Comparison of ENCODE assay signal across 39 cellular contexts in genomic region chr10:73884017-73884416, GRCh38. TPM values are rescaled to one million over a fixed set of nuclear protein-coding genes. Genes with fewer than 3 reads are reported as not detected.
"Had no signal": no experiment of that assay in that cellular context is flagged by ENCODE, and none has a peak within 500 bp of the region (broad histone marks: within the 10 kb centered on the region; RNA-seq: fewer than 3 reads in every experiment).

No MANE protein-coding gene starts in this region.

- H3K9me3 Mint-ChIP-seq: activated B cell treated with CpG ODN at 0.5 μM for 24 hours; activated CD4-positive, alpha-beta memory T cell treated with anti-CD3 and anti-CD28 coated beads for 36 hours; activated CD4-positive, alpha-beta T cell treated with anti-CD3 and anti-CD28 coated beads, Interleukin-2, amount 10 ng/mL, durations not matched to agents 24 days and 14 days; activated CD8-positive, alpha-beta T cell treated with anti-CD3 and anti-CD28 coated beads for 36 hours; activated naive CD4-positive, alpha-beta T cell treated with anti-CD3 and anti-CD28 coated beads for 36 hours; activated naive CD4-positive, alpha-beta T cell treated with anti-CD3 and anti-CD28 coated beads, Interleukin-2, amount 50 U/mL, for 24 hours; activated naive CD8-positive, alpha-beta T cell treated with anti-CD3 and anti-CD28 coated beads, Interleukin-2, amount 10 ng/mL, durations not matched to agents 7 days and 5 days; activated naive CD8-positive, alpha-beta T cell treated with anti-CD3 and anti-CD28 coated beads, Interleukin-2, amount 50 U/mL, for 24 hours; activated T-cell treated with anti-CD3 and anti-CD28 coated beads, Interleukin-2, amount 50 U/mL, for 4 hours; activated T-cell treated with anti-CD3 and anti-CD28 coated beads, Interleukin-2, amount 50 U/mL, for 72 hours; activated T-helper 1 cell treated with anti-CD3 and anti-CD28 coated beads, Interleukin-12 subunit alpha, Interleukin-12 subunit beta, Interleukin-2, Interleukin-4 antibody, amounts not matched to agents 30 ng/mL and 10 ng/mL and 1 ng/mL, durations not matched to agents 14 hours and 24 hours and 36 hours; activated T-helper 17 cell treated with anti-CD3 and anti-CD28 coated beads, Interleukin-2, amount 50 U/mL, for 72 hours; brain; central memory CD8-positive, alpha-beta T cell; T-helper 1 cell treated with Interleukin-12 subunit alpha and Interleukin-12 subunit beta and Interleukin-4 antibody, amounts not matched to agents 30 μg/mL and 1 μg/mL, for 36 hours; T-helper 2 cell treated with Interferon-gamma antibody and Interleukin-4, amounts not matched to agents 5 μg/mL and 100 μg/mL, for 36 hours had no signal

- H3K36me3 Mint-ChIP-seq: activated CD4-positive, alpha-beta memory T cell treated with anti-CD3 and anti-CD28 coated beads for 36 hours; activated naive CD4-positive, alpha-beta T cell treated with anti-CD3 and anti-CD28 coated beads, Interleukin-2, amount 50 U/mL, for 24 hours; activated naive CD8-positive, alpha-beta T cell; activated naive CD8-positive, alpha-beta T cell treated with anti-CD3 and anti-CD28 coated beads, Interleukin-2, amount 10 ng/mL, durations not matched to agents 7 days and 5 days; brain had no signal

- H3K27me3 ChIP-seq: ascending aorta, cardiac muscle cell had no signal

- H3K4me3 ChIP-seq: ascending aorta, cardiac muscle cell had no signal

- H3K27ac Mint-ChIP-seq: activated B cell treated with CpG ODN at 0.5 μM for 24 hours; activated CD4-positive, alpha-beta memory T cell treated with anti-CD3 and anti-CD28 coated beads for 36 hours; activated CD4-positive, alpha-beta T cell treated with anti-CD3 and anti-CD28 coated beads, Interleukin-2, amount 10 ng/mL, durations not matched to agents 24 days and 14 days; activated CD8-positive, alpha-beta T cell treated with anti-CD3 and anti-CD28 coated beads for 36 hours; activated naive CD4-positive, alpha-beta T cell treated with anti-CD3 and anti-CD28 coated beads, Interleukin-2, amount 50 U/mL, for 24 hours; activated naive CD8-positive, alpha-beta T cell; activated naive CD8-positive, alpha-beta T cell treated with anti-CD3 and anti-CD28 coated beads, Interleukin-2, amount 10 ng/mL, durations not matched to agents 7 days and 5 days; activated naive CD8-positive, alpha-beta T cell treated with anti-CD3 and anti-CD28 coated beads, Interleukin-2, amount 50 U/mL, for 24 hours; activated T-cell treated with anti-CD3 and anti-CD28 coated beads, Interleukin-2, amount 50 U/mL, for 72 hours; activated T-helper 1 cell treated with anti-CD3 and anti-CD28 coated beads, Interleukin-12 subunit alpha, Interleukin-12 subunit beta, Interleukin-2, Interleukin-4 antibody, amounts not matched to agents 30 ng/mL and 10 ng/mL and 1 ng/mL, durations not matched to agents 14 hours and 24 hours and 36 hours; activated T-helper 17 cell treated with anti-CD3 and anti-CD28 coated beads, Interleukin-2, amount 50 U/mL, for 72 hours; brain; T-helper 1 cell treated with Interleukin-12 subunit alpha and Interleukin-12 subunit beta and Interleukin-4 antibody, amounts not matched to agents 30 μg/mL and 1 μg/mL, for 36 hours; T-helper 2 cell treated with Interferon-gamma antibody and Interleukin-4, amounts not matched to agents 5 μg/mL and 100 μg/mL, for 36 hours had no signal

- ATAC-seq: activated CD8-positive, alpha-beta T cell treated with anti-CD3 and anti-CD28 coated beads for 36 hours; activated naive CD8-positive, alpha-beta T cell treated with anti-CD3 and anti-CD28 coated beads, Interleukin-2, amount 50 U/mL, for 24 hours; activated T-cell treated with anti-CD3 and anti-CD28 coated beads, Interleukin-2, amount 50 U/mL, for 4 hours; activated T-cell treated with anti-CD3 and anti-CD28 coated beads, Interleukin-2, amount 50 U/mL, for 72 hours; activated T-helper 17 cell treated with anti-CD3 and anti-CD28 coated beads, Interleukin-2, amount 50 U/mL, for 72 hours had no signal

- FAIRE-seq: bronchial epithelial cell, TTC549 had no signal

- H3K9me3 ChIP-seq: ascending aorta had no signal

- H3K27me3 Mint-ChIP-seq: activated B cell treated with CpG ODN at 0.5 μM for 24 hours; activated CD4-positive, alpha-beta memory T cell treated with anti-CD3 and anti-CD28 coated beads for 36 hours; activated CD8-positive, alpha-beta T cell treated with anti-CD3 and anti-CD28 coated beads for 36 hours; activated naive CD4-positive, alpha-beta T cell treated with anti-CD3 and anti-CD28 coated beads, Interleukin-2, amount 50 U/mL, for 24 hours; activated naive CD8-positive, alpha-beta T cell; activated naive CD8-positive, alpha-beta T cell treated with anti-CD3 and anti-CD28 coated beads, Interleukin-2, amount 50 U/mL, for 24 hours; activated T-helper 17 cell treated with anti-CD3 and anti-CD28 coated beads, Interleukin-2, amount 50 U/mL, for 72 hours; central memory CD8-positive, alpha-beta T cell had no signal

- H3K4me3 Mint-ChIP-seq: activated B cell treated with CpG ODN at 0.5 μM for 24 hours; activated CD4-positive, alpha-beta memory T cell treated with anti-CD3 and anti-CD28 coated beads for 36 hours; activated CD4-positive, alpha-beta T cell treated with anti-CD3 and anti-CD28 coated beads, Interleukin-2, amount 10 ng/mL, durations not matched to agents 24 days and 14 days; activated CD8-positive, alpha-beta T cell treated with anti-CD3 and anti-CD28 coated beads for 36 hours; activated naive CD4-positive, alpha-beta T cell treated with anti-CD3 and anti-CD28 coated beads for 36 hours; activated naive CD4-positive, alpha-beta T cell treated with anti-CD3 and anti-CD28 coated beads, Interleukin-2, amount 50 U/mL, for 24 hours; activated naive CD8-positive, alpha-beta T cell; activated naive CD8-positive, alpha-beta T cell treated with anti-CD3 and anti-CD28 coated beads, Interleukin-2, amount 10 ng/mL, durations not matched to agents 7 days and 5 days; activated naive CD8-positive, alpha-beta T cell treated with anti-CD3 and anti-CD28 coated beads, Interleukin-2, amount 50 U/mL, for 24 hours; activated T-cell treated with anti-CD3 and anti-CD28 coated beads, Interleukin-2, amount 50 U/mL, for 4 hours; activated T-cell treated with anti-CD3 and anti-CD28 coated beads, Interleukin-2, amount 50 U/mL, for 72 hours; activated T-helper 1 cell treated with anti-CD3 and anti-CD28 coated beads, Interleukin-12 subunit alpha, Interleukin-12 subunit beta, Interleukin-2, Interleukin-4 antibody, amounts not matched to agents 30 ng/mL and 10 ng/mL and 1 ng/mL, durations not matched to agents 14 hours and 24 hours and 36 hours; activated T-helper 17 cell treated with anti-CD3 and anti-CD28 coated beads, Interleukin-2, amount 50 U/mL, for 72 hours; brain; central memory CD8-positive, alpha-beta T cell; T-helper 1 cell treated with Interleukin-12 subunit alpha and Interleukin-12 subunit beta and Interleukin-4 antibody, amounts not matched to agents 30 μg/mL and 1 μg/mL, for 36 hours; T-helper 2 cell treated with Interferon-gamma antibody and Interleukin-4, amounts not matched to agents 5 μg/mL and 100 μg/mL, for 36 hours had no signal

- H3K27ac ChIP-seq: ascending aorta, cardiac muscle cell, VCaP had no signal

- H3K36me3 ChIP-seq: ascending aorta, cardiac muscle cell had no signal

- DNase-seq: activated B cell treated with CpG ODN at 0.5 μM for 24 hours; activated CD4-positive, alpha-beta memory T cell treated with anti-CD3 and anti-CD28 coated beads for 36 hours; activated CD4-positive, alpha-beta T cell treated with anti-CD3 and anti-CD28 coated beads for 4 hours; activated CD4-positive, alpha-beta T cell treated with anti-CD3 and anti-CD28 coated beads, Interleukin-2, amount 10 ng/mL, durations not matched to agents 24 days and 14 days; activated CD4-positive, alpha-beta T cell treated with anti-CD3 and anti-CD28 coated beads, Interleukin-2, amount 50 U/mL, for 1 hour; activated CD4-positive, alpha-beta T cell treated with anti-CD3 and anti-CD28 coated beads, Interleukin-2, amount 50 U/mL, for 4 hours; activated CD4-positive, CD25-positive, alpha-beta regulatory T cell treated with anti-CD3 and anti-CD28 coated beads, Interleukin-2, amount 50 U/mL, for 72 hours; activated CD8-positive, alpha-beta memory T cell treated with anti-CD3 and anti-CD28 coated beads, Interleukin-2, amount 50 U/mL, for 4 hours; activated CD8-positive, alpha-beta T cell treated with anti-CD3 and anti-CD28 coated beads for 36 hours; activated effector memory CD4-positive, alpha-beta T cell treated with anti-CD3 and anti-CD28 coated beads, Interleukin-2, amount 50 U/mL, for 16 hours; activated gamma-delta T cell treated with Interleukin-2 at 50 U/mL for 16 hours; activated naive CD4-positive, alpha-beta T cell; activated naive CD4-positive, alpha-beta T cell treated with anti-CD3 and anti-CD28 coated beads for 36 hours; activated naive CD8-positive, alpha-beta T cell treated with anti-CD3 and anti-CD28 coated beads, Interleukin-2, amount 10 ng/mL, durations not matched to agents 7 days and 5 days; activated naive CD8-positive, alpha-beta T cell treated with anti-CD3 and anti-CD28 coated beads, Interleukin-2, amount 50 U/mL, for 24 hours; activated T-cell treated with anti-CD3 and anti-CD28 coated beads for 4 hours; activated T-cell treated with anti-CD3 and anti-CD28 coated beads, Interleukin-2, amount 50 U/mL, for 1 hour; activated T-cell treated with anti-CD3 and anti-CD28 coated beads, Interleukin-2, amount 50 U/mL, for 4 hours; activated T-cell treated with anti-CD3 and anti-CD28 coated beads, Interleukin-2, amount 50 U/mL, for 72 hours; amygdala; anterior cingulate cortex; caudate nucleus; cerebellar nuclear complex; T-helper 1 cell; T-helper 2 cell; T-helper 9 cell had no signal

RNA-seq across cellular contexts. Expression of gene PLAU, which starts 26.9 kb away (rescaled TPM):
- total RNA-seq: activated B cell treated with CpG ODN at 0.5 μM for 24 hours had no signal
